Comparison of ENCODE assay signal across 1 cellular context in the genomic region with DNA sequence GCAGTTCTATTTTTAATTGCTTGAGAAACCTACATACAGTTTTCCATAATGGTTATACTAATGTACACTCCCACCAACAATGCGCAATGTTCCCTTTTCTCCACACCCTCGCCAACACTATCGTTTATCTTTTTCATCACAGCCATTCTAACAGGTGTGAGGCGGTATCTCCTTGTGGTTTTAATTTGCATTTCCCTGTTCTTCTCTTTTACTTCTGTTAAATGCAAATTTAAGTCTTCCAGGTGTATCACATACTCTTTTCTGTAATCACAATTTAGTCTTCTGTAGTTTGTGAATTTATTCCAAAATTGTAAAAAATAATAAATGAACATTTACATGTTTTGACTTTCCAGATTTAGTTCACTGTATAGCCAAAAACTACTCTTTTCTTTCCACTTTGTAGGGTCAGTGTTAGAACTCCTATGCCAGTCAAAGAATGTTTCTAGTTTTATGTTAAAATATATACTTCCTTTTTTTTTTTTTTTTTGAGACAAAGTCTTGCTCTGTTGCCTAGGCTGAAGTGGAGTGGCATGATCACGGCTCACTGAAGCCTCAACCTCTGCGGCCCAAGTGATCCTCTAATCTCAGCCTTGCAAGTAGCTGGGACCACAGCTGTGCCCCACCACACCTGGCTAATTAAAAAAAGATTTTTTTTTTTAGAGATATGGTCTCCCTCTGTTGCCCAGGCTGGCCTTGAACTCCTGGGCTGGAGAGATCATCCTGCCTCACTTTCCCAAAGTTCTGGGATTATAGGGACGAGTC.
A peak's percentile ranks its signal among the peaks of the same experiment; 100 is the strongest.
TF ChIP-seq lines count a peak whose summit lies in the region.

No MANE protein-coding gene starts in this region.

TF ChIP-seq in GM12878, 131 proteins besides CTCF, POLR2A, EP300 and RAD21 (continued from another document and continues in another):
- TF ChIP-seq SPI1 (IDR thresholded peaks at IDR 0.05; ENCODE audit: borderline replicate concordance, insufficient read depth, low read depth, low read length) (peak; percentile 37; the same call in 1 of the 2 replicates), CHD2 (IDR thresholded peaks at IDR 0.05; ENCODE audit: borderline replicate concordance, low read depth, low read length) (no peak), RELA (IDR thresholded peaks at IDR 0.05; ENCODE audit: borderline replicate concordance, partially characterized antibody) (no peak), GABPA (IDR thresholded peaks at IDR 0.05; ENCODE audit: low read depth) (no peak), CHD4 (IDR thresholded peaks at IDR 0.05) (no peak), PAX5 (IDR thresholded peaks at IDR 0.05; ENCODE audit: borderline replicate concordance, low read depth, low read length) (no peak), POLR2AphosphoS5 (IDR thresholded peaks at IDR 0.05; ENCODE audit: low read length) (no peak), NR2F1 (conservative IDR thresholded peaks at IDR 0.05) (no peak), ZZZ3 (IDR thresholded peaks at IDR 0.05; ENCODE audit: control insufficient read depth, insufficient read length, low read depth) (no peak), BCL11A (IDR thresholded peaks at IDR 0.05; ENCODE audit: low read depth, low read length) (no peak), MTA2 (IDR thresholded peaks at IDR 0.05; ENCODE audit: low read depth) (no peak), ZNF622 (IDR thresholded peaks at IDR 0.05) (no peak), TCF3 (IDR thresholded peaks at IDR 0.05; ENCODE audit: borderline replicate concordance, insufficient read depth, low read depth, low read length) (peak; percentile 87; the same call in 1 of the 2 replicates), POLR2AphosphoS2 (IDR thresholded peaks at IDR 0.05; ENCODE audit: low read depth, low read length) (no peak), JUND (IDR thresholded peaks at IDR 0.05; ENCODE audit: low read depth, low read length) (no peak), SMARCA5 (IDR thresholded peaks at IDR 0.05) (no peak), POU2F2 (IDR thresholded peaks at IDR 0.05; ENCODE audit: borderline replicate concordance, low read depth, low read length) (peak; percentile 76), IRF4 (IDR thresholded peaks at IDR 0.05; ENCODE audit: low read depth, low read length) (no peak), CBFB (IDR thresholded peaks at IDR 0.05; ENCODE audit: low read depth) (no peak), RCOR1 (conservative IDR thresholded peaks at IDR 0.05; ENCODE audit: low read depth, low read length) (0 out of 2 replicates have a peak, but pooled peaks have one; percentile 39), IKZF2 (IDR thresholded peaks at IDR 0.05) (0 out of 4 replicates have a peak, but pooled peaks of 1 of the 2 experiments have one; percentile 12), TCF12 (IDR thresholded peaks at IDR 0.05; ENCODE audit: low read depth, low read length) (0 out of 2 replicates have a peak, but pooled peaks have one; percentile 54), NRF1 (conservative IDR thresholded peaks at IDR 0.05; ENCODE audit: low read depth, low read length) (no peak), DPF2 (IDR thresholded peaks at IDR 0.05) (no peak), CHD1 (IDR thresholded peaks at IDR 0.05; ENCODE audit: low read depth, low read length) (no peak), NFXL1 (IDR thresholded peaks at IDR 0.05; ENCODE audit: borderline replicate concordance) (no peak), MTA3 (IDR thresholded peaks at IDR 0.05; ENCODE audit: borderline replicate concordance, low read length) (no peak), TAF1 (IDR thresholded peaks at IDR 0.05; ENCODE audit: borderline replicate concordance, low read depth, low read length) (no peak), NBN (IDR thresholded peaks at IDR 0.05) (no peak), SMC3 (IDR thresholded peaks at IDR 0.05; ENCODE audit: borderline replicate concordance, low read length) (no peak), BMI1 (IDR thresholded peaks at IDR 0.05; ENCODE audit: borderline replicate concordance) (no peak), ZNF384 (IDR thresholded peaks at IDR 0.05; ENCODE audit: borderline replicate concordance, low read depth, low read length) (no peak), ZNF217 (IDR thresholded peaks at IDR 0.05) (no peak), CREM (IDR thresholded peaks at IDR 0.05; ENCODE audit: low read depth) (no peak), RAD51 (IDR thresholded peaks at IDR 0.05) (no peak)
- TF ChIP-seq, protein P1, sequence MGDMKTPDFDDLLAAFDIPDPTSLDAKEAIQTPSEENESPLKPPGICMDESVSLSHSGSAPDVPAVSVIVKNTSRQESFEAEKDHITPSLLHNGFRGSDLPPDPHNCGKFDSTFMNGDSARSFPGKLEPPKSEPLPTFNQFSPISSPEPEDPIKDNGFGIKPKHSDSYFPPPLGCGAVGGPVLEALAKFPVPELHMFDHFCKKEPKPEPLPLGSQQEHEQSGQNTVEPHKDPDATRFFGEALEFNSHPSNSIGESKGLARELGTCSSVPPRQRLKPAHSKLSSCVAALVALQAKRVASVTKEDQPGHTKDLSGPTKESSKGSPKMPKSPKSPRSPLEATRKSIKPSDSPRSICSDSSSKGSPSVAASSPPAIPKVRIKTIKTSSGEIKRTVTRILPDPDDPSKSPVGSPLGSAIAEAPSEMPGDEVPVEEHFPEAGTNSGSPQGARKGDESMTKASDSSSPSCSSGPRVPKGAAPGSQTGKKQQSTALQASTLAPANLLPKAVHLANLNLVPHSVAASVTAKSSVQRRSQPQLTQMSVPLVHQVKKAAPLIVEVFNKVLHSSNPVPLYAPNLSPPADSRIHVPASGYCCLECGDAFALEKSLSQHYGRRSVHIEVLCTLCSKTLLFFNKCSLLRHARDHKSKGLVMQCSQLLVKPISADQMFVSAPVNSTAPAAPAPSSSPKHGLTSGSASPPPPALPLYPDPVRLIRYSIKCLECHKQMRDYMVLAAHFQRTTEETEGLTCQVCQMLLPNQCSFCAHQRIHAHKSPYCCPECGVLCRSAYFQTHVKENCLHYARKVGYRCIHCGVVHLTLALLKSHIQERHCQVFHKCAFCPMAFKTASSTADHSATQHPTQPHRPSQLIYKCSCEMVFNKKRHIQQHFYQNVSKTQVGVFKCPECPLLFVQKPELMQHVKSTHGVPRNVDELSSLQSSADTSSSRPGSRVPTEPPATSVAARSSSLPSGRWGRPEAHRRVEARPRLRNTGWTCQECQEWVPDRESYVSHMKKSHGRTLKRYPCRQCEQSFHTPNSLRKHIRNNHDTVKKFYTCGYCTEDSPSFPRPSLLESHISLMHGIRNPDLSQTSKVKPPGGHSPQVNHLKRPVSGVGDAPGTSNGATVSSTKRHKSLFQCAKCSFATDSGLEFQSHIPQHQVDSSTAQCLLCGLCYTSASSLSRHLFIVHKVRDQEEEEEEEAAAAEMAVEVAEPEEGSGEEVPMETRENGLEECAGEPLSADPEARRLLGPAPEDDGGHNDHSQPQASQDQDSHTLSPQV (IDR thresholded peaks at IDR 0.05) = no peak
- TF ChIP-seq, protein P2, sequence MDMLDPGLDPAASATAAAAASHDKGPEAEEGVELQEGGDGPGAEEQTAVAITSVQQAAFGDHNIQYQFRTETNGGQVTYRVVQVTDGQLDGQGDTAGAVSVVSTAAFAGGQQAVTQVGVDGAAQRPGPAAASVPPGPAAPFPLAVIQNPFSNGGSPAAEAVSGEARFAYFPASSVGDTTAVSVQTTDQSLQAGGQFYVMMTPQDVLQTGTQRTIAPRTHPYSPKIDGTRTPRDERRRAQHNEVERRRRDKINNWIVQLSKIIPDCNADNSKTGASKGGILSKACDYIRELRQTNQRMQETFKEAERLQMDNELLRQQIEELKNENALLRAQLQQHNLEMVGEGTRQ (IDR thresholded peaks at IDR 0.05; ENCODE audit: borderline replicate concordance, low read depth, low read length) = no peak
- TF ChIP-seq, protein P3, sequence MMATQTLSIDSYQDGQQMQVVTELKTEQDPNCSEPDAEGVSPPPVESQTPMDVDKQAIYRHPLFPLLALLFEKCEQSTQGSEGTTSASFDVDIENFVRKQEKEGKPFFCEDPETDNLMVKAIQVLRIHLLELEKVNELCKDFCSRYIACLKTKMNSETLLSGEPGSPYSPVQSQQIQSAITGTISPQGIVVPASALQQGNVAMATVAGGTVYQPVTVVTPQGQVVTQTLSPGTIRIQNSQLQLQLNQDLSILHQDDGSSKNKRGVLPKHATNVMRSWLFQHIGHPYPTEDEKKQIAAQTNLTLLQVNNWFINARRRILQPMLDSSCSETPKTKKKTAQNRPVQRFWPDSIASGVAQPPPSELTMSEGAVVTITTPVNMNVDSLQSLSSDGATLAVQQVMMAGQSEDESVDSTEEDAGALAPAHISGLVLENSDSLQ (IDR thresholded peaks at IDR 0.05) = peak; percentile 16; the same call in 1 of the 2 replicates
- TF ChIP-seq, protein P4, sequence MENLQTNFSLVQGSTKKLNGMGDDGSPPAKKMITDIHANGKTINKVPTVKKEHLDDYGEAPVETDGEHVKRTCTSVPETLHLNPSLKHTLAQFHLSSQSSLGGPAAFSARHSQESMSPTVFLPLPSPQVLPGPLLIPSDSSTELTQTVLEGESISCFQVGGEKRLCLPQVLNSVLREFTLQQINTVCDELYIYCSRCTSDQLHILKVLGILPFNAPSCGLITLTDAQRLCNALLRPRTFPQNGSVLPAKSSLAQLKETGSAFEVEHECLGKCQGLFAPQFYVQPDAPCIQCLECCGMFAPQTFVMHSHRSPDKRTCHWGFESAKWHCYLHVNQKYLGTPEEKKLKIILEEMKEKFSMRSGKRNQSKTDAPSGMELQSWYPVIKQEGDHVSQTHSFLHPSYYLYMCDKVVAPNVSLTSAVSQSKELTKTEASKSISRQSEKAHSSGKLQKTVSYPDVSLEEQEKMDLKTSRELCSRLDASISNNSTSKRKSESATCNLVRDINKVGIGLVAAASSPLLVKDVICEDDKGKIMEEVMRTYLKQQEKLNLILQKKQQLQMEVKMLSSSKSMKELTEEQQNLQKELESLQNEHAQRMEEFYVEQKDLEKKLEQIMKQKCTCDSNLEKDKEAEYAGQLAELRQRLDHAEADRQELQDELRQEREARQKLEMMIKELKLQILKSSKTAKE (IDR thresholded peaks at IDR 0.05; ENCODE audit: low read depth, poor library complexity, severe bottlenecking) = no peak
- TF ChIP-seq, protein P5, sequence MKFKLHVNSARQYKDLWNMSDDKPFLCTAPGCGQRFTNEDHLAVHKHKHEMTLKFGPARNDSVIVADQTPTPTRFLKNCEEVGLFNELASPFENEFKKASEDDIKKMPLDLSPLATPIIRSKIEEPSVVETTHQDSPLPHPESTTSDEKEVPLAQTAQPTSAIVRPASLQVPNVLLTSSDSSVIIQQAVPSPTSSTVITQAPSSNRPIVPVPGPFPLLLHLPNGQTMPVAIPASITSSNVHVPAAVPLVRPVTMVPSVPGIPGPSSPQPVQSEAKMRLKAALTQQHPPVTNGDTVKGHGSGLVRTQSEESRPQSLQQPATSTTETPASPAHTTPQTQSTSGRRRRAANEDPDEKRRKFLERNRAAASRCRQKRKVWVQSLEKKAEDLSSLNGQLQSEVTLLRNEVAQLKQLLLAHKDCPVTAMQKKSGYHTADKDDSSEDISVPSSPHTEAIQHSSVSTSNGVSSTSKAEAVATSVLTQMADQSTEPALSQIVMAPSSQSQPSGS (IDR thresholded peaks at IDR 0.05; ENCODE audit: low read length) = 0 out of 2 replicates have a peak, but pooled peaks have one; percentile 35
- TF ChIP-seq, protein P6, sequence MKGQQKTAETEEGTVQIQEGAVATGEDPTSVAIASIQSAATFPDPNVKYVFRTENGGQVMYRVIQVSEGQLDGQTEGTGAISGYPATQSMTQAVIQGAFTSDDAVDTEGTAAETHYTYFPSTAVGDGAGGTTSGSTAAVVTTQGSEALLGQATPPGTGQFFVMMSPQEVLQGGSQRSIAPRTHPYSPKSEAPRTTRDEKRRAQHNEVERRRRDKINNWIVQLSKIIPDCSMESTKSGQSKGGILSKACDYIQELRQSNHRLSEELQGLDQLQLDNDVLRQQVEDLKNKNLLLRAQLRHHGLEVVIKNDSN (IDR thresholded peaks at IDR 0.05; ENCODE audit: borderline replicate concordance, extremely low read length, insufficient read depth, low read depth, low read length) = no peak
- TF ChIP-seq, protein P7, sequence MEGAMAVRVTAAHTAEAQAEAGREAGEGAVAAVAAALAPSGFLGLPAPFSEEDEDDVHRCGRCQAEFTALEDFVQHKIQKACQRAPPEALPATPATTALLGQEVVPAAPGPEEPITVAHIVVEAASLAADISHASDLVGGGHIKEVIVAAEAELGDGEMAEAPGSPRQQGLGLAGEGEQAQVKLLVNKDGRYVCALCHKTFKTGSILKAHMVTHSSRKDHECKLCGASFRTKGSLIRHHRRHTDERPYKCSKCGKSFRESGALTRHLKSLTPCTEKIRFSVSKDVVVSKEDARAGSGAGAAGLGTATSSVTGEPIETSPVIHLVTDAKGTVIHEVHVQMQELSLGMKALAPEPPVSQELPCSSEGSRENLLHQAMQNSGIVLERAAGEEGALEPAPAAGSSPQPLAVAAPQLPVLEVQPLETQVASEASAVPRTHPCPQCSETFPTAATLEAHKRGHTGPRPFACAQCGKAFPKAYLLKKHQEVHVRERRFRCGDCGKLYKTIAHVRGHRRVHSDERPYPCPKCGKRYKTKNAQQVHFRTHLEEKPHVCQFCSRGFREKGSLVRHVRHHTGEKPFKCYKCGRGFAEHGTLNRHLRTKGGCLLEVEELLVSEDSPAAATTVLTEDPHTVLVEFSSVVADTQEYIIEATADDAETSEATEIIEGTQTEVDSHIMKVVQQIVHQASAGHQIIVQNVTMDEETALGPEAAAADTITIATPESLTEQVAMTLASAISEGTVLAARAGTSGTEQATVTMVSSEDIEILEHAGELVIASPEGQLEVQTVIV (IDR thresholded peaks at IDR 0.05; ENCODE audit: borderline replicate concordance, partially characterized antibody) = no peak
- TF ChIP-seq, protein P8, sequence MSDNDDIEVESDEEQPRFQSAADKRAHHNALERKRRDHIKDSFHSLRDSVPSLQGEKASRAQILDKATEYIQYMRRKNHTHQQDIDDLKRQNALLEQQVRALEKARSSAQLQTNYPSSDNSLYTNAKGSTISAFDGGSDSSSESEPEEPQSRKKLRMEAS (IDR thresholded peaks at IDR 0.05; ENCODE audit: low read depth, low read length) = no peak
- TF ChIP-seq, protein P9, sequence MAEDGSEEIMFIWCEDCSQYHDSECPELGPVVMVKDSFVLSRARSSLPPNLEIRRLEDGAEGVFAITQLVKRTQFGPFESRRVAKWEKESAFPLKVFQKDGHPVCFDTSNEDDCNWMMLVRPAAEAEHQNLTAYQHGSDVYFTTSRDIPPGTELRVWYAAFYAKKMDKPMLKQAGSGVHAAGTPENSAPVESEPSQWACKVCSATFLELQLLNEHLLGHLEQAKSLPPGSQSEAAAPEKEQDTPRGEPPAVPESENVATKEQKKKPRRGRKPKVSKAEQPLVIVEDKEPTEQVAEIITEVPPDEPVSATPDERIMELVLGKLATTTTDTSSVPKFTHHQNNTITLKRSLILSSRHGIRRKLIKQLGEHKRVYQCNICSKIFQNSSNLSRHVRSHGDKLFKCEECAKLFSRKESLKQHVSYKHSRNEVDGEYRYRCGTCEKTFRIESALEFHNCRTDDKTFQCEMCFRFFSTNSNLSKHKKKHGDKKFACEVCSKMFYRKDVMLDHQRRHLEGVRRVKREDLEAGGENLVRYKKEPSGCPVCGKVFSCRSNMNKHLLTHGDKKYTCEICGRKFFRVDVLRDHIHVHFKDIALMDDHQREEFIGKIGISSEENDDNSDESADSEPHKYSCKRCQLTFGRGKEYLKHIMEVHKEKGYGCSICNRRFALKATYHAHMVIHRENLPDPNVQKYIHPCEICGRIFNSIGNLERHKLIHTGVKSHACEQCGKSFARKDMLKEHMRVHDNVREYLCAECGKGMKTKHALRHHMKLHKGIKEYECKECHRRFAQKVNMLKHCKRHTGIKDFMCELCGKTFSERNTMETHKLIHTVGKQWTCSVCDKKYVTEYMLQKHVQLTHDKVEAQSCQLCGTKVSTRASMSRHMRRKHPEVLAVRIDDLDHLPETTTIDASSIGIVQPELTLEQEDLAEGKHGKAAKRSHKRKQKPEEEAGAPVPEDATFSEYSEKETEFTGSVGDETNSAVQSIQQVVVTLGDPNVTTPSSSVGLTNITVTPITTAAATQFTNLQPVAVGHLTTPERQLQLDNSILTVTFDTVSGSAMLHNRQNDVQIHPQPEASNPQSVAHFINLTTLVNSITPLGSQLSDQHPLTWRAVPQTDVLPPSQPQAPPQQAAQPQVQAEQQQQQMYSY (CRISPR knock-in tag; IDR thresholded peaks at IDR 0.05) = no peak
